8 cellular contexts compared by ENCODE assay signal in genomic region chr5:173707392-173707791, GRCh38.
DNase-seq lines count a peak whose midpoint lies in the region; ATAC-seq, FAIRE-seq and TF ChIP-seq lines count a peak whose summit lies in the region.

No MANE protein-coding gene starts in this region.

- no peak for FAIRE-seq in urothelium cell line (lab: Jason Lieb, UNC)

- no peak overlapping the region for H3K27ac ChIP-seq in brain microvascular endothelial cell

- no peaks in the 10 kb centered on the region for H3K27me3 ChIP-seq in brain microvascular endothelial cell (replicated peaks)

- in situ Hi-C loops in brain microvascular endothelial cell (cut with HindIII; ENCODE audit: low pct_ligation_motif_present, low sequenced_read_pairs): no loop called here

- ATAC-seq in GM18870 (IDR thresholded peaks at IDR 0.05; ENCODE audit: unreplicated experiment) (peak; percentile 45), HG03103 (IDR thresholded peaks at IDR 0.05; ENCODE audit: low read depth, unreplicated experiment) (peak; percentile 67)

- peak; percentile 65 for DNase-seq in brain microvascular endothelial cell
- peak; percentile 31 for DNase-seq in putamen (ENCODE audit: low spot score)
- no peak for DNase-seq in NCI-H2029 treated with DMSO at 0.1 percent for 48 hours (lab: John Stamatoyannopoulos, UW)
- no peak for DNase-seq in SKM-1 (lab: John Stamatoyannopoulos, UW; ENCODE audit: unreplicated experiment)
- DNase-seq in urothelium cell line (ENCODE audit: low spot score): no peak
- DNase-seq in retina: no peak

- no peak overlapping the region for H3K4me3 ChIP-seq in brain microvascular endothelial cell (ENCODE audit: low read depth, low read length)

- TF ChIP-seq CTCF in brain microvascular endothelial cell (IDR thresholded peaks at IDR 0.05; ENCODE audit: low read depth, low read length, missing control alignments): no peak

- H3K36me3 ChIP-seq in brain microvascular endothelial cell (replicated peaks): no peaks in the 10 kb centered on the region

Comparison
In these comparisons a context has a peak if more than half of its experiments do, and no peak if none do; other contexts are left out.
1. DNase-seq: peak in brain microvascular endothelial cell (single experiment) and putamen (single experiment); none in NCI-H2029 treated with DMSO at 0.1 percent for 48 hours (single experiment), SKM-1 (single experiment), urothelium cell line (single experiment) and retina (single experiment).